Comparison of ENCODE assay signal across 26 cellular contexts in genomic region chr1:54696262-54696661, GRCh38. TPM values are rescaled to one million over a fixed set of nuclear protein-coding genes. Genes with fewer than 3 reads are reported as not detected.
"Had no signal": no experiment of that assay in that cellular context is flagged by ENCODE, and none has a peak within 500 bp of the region (broad histone marks: within the 10 kb centered on the region; RNA-seq: fewer than 3 reads in every experiment).

No MANE protein-coding gene starts in this region.

- H3K4me3 Mint-ChIP-seq: dendritic cell treated with granulocyte-macrophage colony-stimulating factor and Interleukin-4, amounts not matched to agents 40 ng/mL and 50 ng/mL, for 4 days; effector memory CD8-positive, alpha-beta T cell; endodermal cell; mesothelial cell of epicardium; naive B cell had no signal

- H3K36me3 Mint-ChIP-seq: mesothelial cell of epicardium, naive B cell had no signal

- H3K4me1 Mint-ChIP-seq: endodermal cell, mesothelial cell of epicardium, naive B cell had no signal

- H3K27ac Mint-ChIP-seq: dendritic cell treated with granulocyte-macrophage colony-stimulating factor and Interleukin-4, amounts not matched to agents 40 ng/mL and 50 ng/mL, for 4 days; effector memory CD8-positive, alpha-beta T cell; mesothelial cell of epicardium had no signal

- DNase-seq: colonic mucosa; cortex of kidney; effector CD8-positive, alpha-beta T cell; effector memory CD8-positive, alpha-beta T cell; endodermal cell; erythroblast; esophagus squamous epithelium; foreskin melanocyte; gastrocnemius medialis; glutamatergic neuron; head of caudate nucleus; heart right ventricle; hippocampal formation; left cardiac atrium; left lung; left ventricle myocardium superior; lower lobe of right lung; mesenchymal stem cell; mucosa of descending colon; naive B cell had no signal

- H3K27me3 Mint-ChIP-seq: dendritic cell treated with granulocyte-macrophage colony-stimulating factor and Interleukin-4, amounts not matched to agents 40 ng/mL and 50 ng/mL, for 4 days had no signal

- H3K9me3 Mint-ChIP-seq: dendritic cell treated with granulocyte-macrophage colony-stimulating factor and Interleukin-4, amounts not matched to agents 40 ng/mL and 50 ng/mL, for 4 days; effector memory CD8-positive, alpha-beta T cell; endodermal cell; mesothelial cell of epicardium; naive B cell had no signal

- ATAC-seq: effector memory CD8-positive, alpha-beta T cell; esophagus mucosa; gastrocnemius medialis; heart right ventricle; left cardiac atrium; left lung; left ventricle myocardium superior; lower lobe of right lung; mucosa of descending colon had no signal

RNA-seq across cellular contexts. Expression of gene MROH7, which starts 54.7 kb away (rescaled TPM):
- total RNA-seq: glomerular endothelial cell, kidney epithelial cell, lung microvascular endothelial cell had no signal
